7 cellular contexts compared by ENCODE assay signal in genomic region chr2:8678731-8679566, GRCh38.
A peak's percentile ranks its signal among the peaks of the same experiment; 100 is the strongest.
DNase-seq lines count a peak whose midpoint lies in the region; ATAC-seq and TF ChIP-seq lines count a peak whose summit lies in the region.

No MANE protein-coding gene starts in this region.

- no peak for TF ChIP-seq CTCF in astrocyte of the cerebellum (IDR thresholded peaks at IDR 0.05; ENCODE audit: low read depth, low read length, missing control alignments)

- peak; percentile 91 for DNase-seq in NCI-H2029 (lab: John Stamatoyannopoulos, UW)
- peak; percentile 84 for DNase-seq in T-helper 22 cell (ENCODE audit: low read depth)
- DNase-seq in astrocyte of the cerebellum (ENCODE audit: low read depth) = peak; percentile 83
- DNase-seq in hippocampal formation (lab: John Stamatoyannopoulos, UW) = peak; percentile 82 to 86
- peak; percentile 92 for DNase-seq in retina

- TF ChIP-seq POLR2A in GM18505 (IDR thresholded peaks at IDR 0.05; ENCODE audit: borderline replicate concordance, extremely low read depth, insufficient read depth, insufficient read length) = no peak

- peak overlapping the region; percentile 40 for H3K4me3 ChIP-seq in astrocyte of the cerebellum (ENCODE audit: low read depth, low read length)

- in situ Hi-C loops in astrocyte of the cerebellum (cut with HindIII; ENCODE audit: low sequenced_read_pairs) = no loop called here

- peak; percentile 72 for ATAC-seq in GM18505 (IDR thresholded peaks at IDR 0.05; ENCODE audit: unreplicated experiment)
- peak; percentile 62 for ATAC-seq in HG02973 (IDR thresholded peaks at IDR 0.05; ENCODE audit: unreplicated experiment)

Comparison
In these comparisons a context has a peak if more than half of its experiments do, and no peak if none do; other contexts are left out.
1. Peak in every context shown above with its lines: DNase-seq, ATAC-seq and H3K4me3 ChIP-seq.